Comparison of ENCODE assay signal across 8 cellular contexts in the genomic region with DNA sequence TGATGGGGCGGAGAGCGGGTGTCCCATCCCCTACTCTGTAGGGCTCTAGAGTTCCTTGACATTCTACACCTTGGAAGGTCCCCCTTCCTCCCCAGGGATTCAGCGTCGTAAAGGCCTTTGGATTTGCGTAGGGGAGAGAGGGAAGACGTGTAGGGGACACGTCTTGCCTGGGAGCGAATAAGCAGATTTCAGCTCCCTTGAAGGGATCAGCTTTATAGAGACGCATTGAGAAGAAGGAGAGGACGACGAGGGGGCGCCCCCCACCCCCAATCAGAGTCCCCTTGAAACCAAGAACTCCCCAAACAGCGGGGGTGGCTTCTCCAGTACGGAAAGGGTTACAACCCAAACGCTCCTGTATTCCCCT. TPM values are rescaled to one million over a fixed set of nuclear protein-coding genes. Genes with fewer than 3 reads are reported as not detected.
DNase-seq lines count a peak whose midpoint lies in the region; ATAC-seq and TF ChIP-seq lines count a peak whose summit lies in the region.

No MANE protein-coding gene starts in this region.

- DNase-seq in OCI-LY7 (ENCODE audit: low spot score) (no peak), epithelial cell of prostate (ENCODE audit: low read depth, low spot score) (no peak), cerebellar cortex (ENCODE audit: low spot score) (no peak)
- DNase-seq in effector CD8-positive, alpha-beta T cell (lab: John Stamatoyannopoulos, UW) = no peak

- POLR2A ChIA-PET in OCI-LY7 (lab: Charles Lee) = interaction anchor here (0.5 to 0.9 kb wide), 3 partner anchors 31 to 460 kb away, joined by 3 read pairs; no protein-coding TSS in a partner anchor

- H3K4me1 ChIP-seq in OCI-LY7 (ENCODE audit: insufficient read depth, low read length, poor library complexity, severe bottlenecking) = peaks cover 20% of the 10 kb centered on the region
- H3K4me1 ChIP-seq in neutrophil (ENCODE audit: control insufficient read depth in 1 of 2, insufficient read depth in 1 of 2, low read depth in 1 of 2, low read length in 1 of 2) = peaks cover 20 to 21% of the 10 kb centered on the region in 2 experiments

- H3K27ac ChIP-seq in OCI-LY7 (ENCODE audit: low read depth, low read length, poor library complexity, severe bottlenecking) = no peak overlapping the region
- H3K27ac ChIP-seq in epithelial cell of prostate = peak overlapping the region; percentile 51
- H3K27ac ChIP-seq in neutrophil = peak overlapping the region; percentile 68

- H3K4me3 ChIP-seq in OCI-LY7 (ENCODE audit: low read depth, low read length, poor library complexity, severe bottlenecking) (peak overlapping the region; percentile 67), neutrophil (ENCODE audit: low read depth in 1 of 2, low read length in 1 of 2) (peak overlapping the region; percentile 75 to 87)

- peaks cover 12% of the 10 kb centered on the region for H3K27me3 ChIP-seq in neutrophil

- intact Hi-C loops in OCI-LY7 (cut with micrococcal nuclease; ENCODE audit: unreplicated experiment) = no loop called here

- TF ChIP-seq CTCF in OCI-LY7 (conservative IDR thresholded peaks at IDR 0.05; ENCODE audit: low read length) = no peak
- TF ChIP-seq CTCF in neutrophil (IDR thresholded peaks at IDR 0.05) = no peak

- peak overlapping the region; percentile 78 for H3K4me2 ChIP-seq in OCI-LY7 (ENCODE audit: low read length)

- no peaks in the 10 kb centered on the region for H3K9me3 ChIP-seq in OCI-LY7 (ENCODE audit: low read length)
- no peaks in the 10 kb centered on the region for H3K9me3 ChIP-seq in neutrophil

- H4K20me1 ChIP-seq in OCI-LY7 (ENCODE audit: insufficient read depth, low read length) = no peaks in the 10 kb centered on the region

- no TSS peak for BruUV-seq in OCI-LY7 (replicated peaks; lab: Mats Ljungman, UMichigan)

- no peaks in the 10 kb centered on the region for H3K79me2 ChIP-seq in OCI-LY7 (ENCODE audit: insufficient read depth, low read depth, low read length)

- CTCF ChIA-PET in OCI-LY7 (lab: Charles Lee; ENCODE audit: unreplicated experiment) = interaction anchor here (2.2 kb wide), 1 partner anchor 19 kb away, joined by 7 read pairs; no protein-coding TSS in a partner anchor

- H3K9me2 ChIP-seq in OCI-LY7 (ENCODE audit: insufficient read depth, low read length) = no peaks in the 10 kb centered on the region

- ATAC-seq in GM19397 (IDR thresholded peaks at IDR 0.05; ENCODE audit: unreplicated experiment) (peak; percentile 3), GM18861 (IDR thresholded peaks at IDR 0.05; ENCODE audit: unreplicated experiment) (no peak), GM21423 (IDR thresholded peaks at IDR 0.05; ENCODE audit: unreplicated experiment) (no peak)

- H3K36me3 ChIP-seq in OCI-LY7 (ENCODE audit: insufficient read depth, low read length) (no peaks in the 10 kb centered on the region), neutrophil (peaks cover 33% of the 10 kb centered on the region)

- peak overlapping the region; percentile 17; the same call in 1 of the 2 replicates for H2AFZ ChIP-seq in OCI-LY7 (ENCODE audit: low read length)

RNA-seq across cellular contexts. Expression of gene CALCOCO1, which starts 0.3 kb away (rescaled TPM):
- 12.8 and 18.9 TPM in 2 replicates for total RNA-seq in OCI-LY7 (2014; rRNA removed; shearing (Covaris generic))
- total RNA-seq in OCI-LY7 (2022) = 25.1 and 30.9 TPM in 2 replicates

RNA-seq across cellular contexts. Expression of gene CISTR, which starts 24.9 kb away (rescaled TPM):
- 0.67 and 0.76 TPM in 2 replicates for total RNA-seq in OCI-LY7 (2014; rRNA removed; shearing (Covaris generic))
- 1.3 and 3.2 TPM in 2 replicates for total RNA-seq in OCI-LY7 (2022)

RNA-seq across cellular contexts. Expression of gene ATP5MC2, which starts 51.0 kb away (rescaled TPM):
- 423 and 500 TPM in 2 replicates for total RNA-seq in OCI-LY7 (2014; rRNA removed; shearing (Covaris generic))
- total RNA-seq in OCI-LY7 (2022) = 374 and 417 TPM in 2 replicates
